In the genomic region with DNA sequence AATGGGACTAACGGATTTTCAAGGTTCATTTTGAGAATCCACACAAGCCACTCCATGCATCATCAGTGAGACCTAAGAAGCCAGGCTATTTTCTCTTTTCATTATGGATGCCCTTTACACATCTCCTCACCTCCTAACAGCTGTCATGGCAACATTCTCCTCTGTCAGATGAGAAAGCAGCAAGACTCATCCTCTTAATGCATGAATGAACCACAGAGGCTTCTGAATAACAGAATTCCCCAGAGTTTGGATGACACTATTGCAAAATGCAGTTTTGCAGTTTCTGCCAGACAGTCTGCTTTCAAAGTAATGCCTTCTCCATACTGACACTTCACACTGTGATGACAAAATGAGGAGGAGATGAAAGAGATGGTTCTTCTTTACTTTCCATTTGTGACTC, we compare ENCODE assay signal across 21 cellular contexts.
DNase-seq lines count a peak whose midpoint lies in the region; ATAC-seq and TF ChIP-seq lines count a peak whose summit lies in the region.
"Had no signal": no experiment of that assay in that cellular context is flagged by ENCODE, and none has a peak within 500 bp of the region (broad histone marks: within the 10 kb centered on the region; RNA-seq: fewer than 3 reads in every experiment).

No MANE protein-coding gene starts in this region.

- peak overlapping the region; percentile 36 for H3K4me3 Mint-ChIP-seq in natural killer cell
- H3K4me3 Mint-ChIP-seq in natural killer cell treated with Interleukin-12 subunit alpha and Interleukin-12 subunit beta and Interleukin-15 and Interleukin-18, amount 100 ng/mL, for 72 hours = no peak overlapping the region
- H3K4me3 Mint-ChIP-seq in glutamatergic neuron (ENCODE audit: unreplicated experiment) = peak overlapping the region; percentile 71
- H3K4me3 Mint-ChIP-seq: nephron progenitor cell; stimulated activated memory B cell treated with anti-CD40 and anti-IgM and Interleukin-4, amounts not matched to agents 10 μg/mL and 1 μg/mL and 100 μg/mL, for 72 hours had no signal

- H3K36me3 Mint-ChIP-seq in natural killer cell (no peaks in the 10 kb centered on the region), glutamatergic neuron (ENCODE audit: unreplicated experiment) (no peaks in the 10 kb centered on the region)
- peaks cover 4% of the 10 kb centered on the region for H3K36me3 Mint-ChIP-seq in natural killer cell treated with Interleukin-12 subunit alpha and Interleukin-12 subunit beta and Interleukin-15 and Interleukin-18, amount 100 ng/mL, for 72 hours
- H3K36me3 Mint-ChIP-seq: stimulated activated memory B cell treated with anti-CD40 and anti-IgM and Interleukin-4, amounts not matched to agents 10 μg/mL and 1 μg/mL and 100 μg/mL, for 72 hours had no signal

- ATAC-seq in natural killer cell = no peak
- ATAC-seq in natural killer cell treated with Interleukin-12 subunit alpha and Interleukin-12 subunit beta and Interleukin-15 and Interleukin-18, amount 100 ng/mL, for 72 hours = no peak
- no peak for ATAC-seq in GM19351 (IDR thresholded peaks at IDR 0.05; ENCODE audit: unreplicated experiment)
- no peak for ATAC-seq in HG02678 (IDR thresholded peaks at IDR 0.05; ENCODE audit: unreplicated experiment)
- ATAC-seq: left lobe of liver; stimulated activated memory B cell treated with anti-CD40 and anti-IgM and Interleukin-4, amounts not matched to agents 10 μg/mL and 1 μg/mL and 100 μg/mL, for 72 hours had no signal

- H3K27ac Mint-ChIP-seq in natural killer cell = peak overlapping the region in 1 of 2 donors; percentile 86
- no peak overlapping the region for H3K27ac Mint-ChIP-seq in natural killer cell treated with Interleukin-12 subunit alpha and Interleukin-12 subunit beta and Interleukin-15 and Interleukin-18, amount 100 ng/mL, for 72 hours
- H3K27ac Mint-ChIP-seq in glutamatergic neuron (ENCODE audit: unreplicated experiment) = peak overlapping the region; percentile 94
- H3K27ac Mint-ChIP-seq: nephron progenitor cell; stimulated activated memory B cell treated with anti-CD40 and anti-IgM and Interleukin-4, amounts not matched to agents 10 μg/mL and 1 μg/mL and 100 μg/mL, for 72 hours had no signal

- TF ChIP-seq CTCF in natural killer cell (IDR thresholded peaks at IDR 0.05) = no peak
- TF ChIP-seq CTCF in glutamatergic neuron (IDR thresholded peaks at IDR 0.05; ENCODE audit: partially characterized antibody, unreplicated experiment) = no peak

- intact Hi-C loops in natural killer cell (cut with micrococcal nuclease) = no loop called here

- DNase-seq in natural killer cell (no peak), NCI-H2171 (lab: John Stamatoyannopoulos, UW) (peak; percentile 6), glutamatergic neuron (no peak), KG1 (lab: John Stamatoyannopoulos, UW) (no peak)
- DNase-seq in natural killer cell treated with Interleukin-12 subunit alpha and Interleukin-12 subunit beta and Interleukin-15 and Interleukin-18, amount 100 ng/mL, for 72 hours (ENCODE audit: low spot score) = no peak
- DNase-seq: activated gamma-delta T cell; AML-193; Calu3; cerebellar nuclear complex; effector memory CD4-positive, alpha-beta T cell; EL; HCEC 1CT; NCI-H1092; NCI-H2081 treated with DMSO at 0.1 percent for 48 hours; NCI-H82; nephron progenitor cell; Right ventricle myocardium superior had no signal

- H3K9me3 Mint-ChIP-seq in natural killer cell (no peaks in the 10 kb centered on the region), glutamatergic neuron (ENCODE audit: unreplicated experiment) (peaks cover 4% of the 10 kb centered on the region)
- no peaks in the 10 kb centered on the region for H3K9me3 Mint-ChIP-seq in natural killer cell treated with Interleukin-12 subunit alpha and Interleukin-12 subunit beta and Interleukin-15 and Interleukin-18, amount 100 ng/mL, for 72 hours
- H3K9me3 Mint-ChIP-seq: nephron progenitor cell had no signal

- H3K4me1 Mint-ChIP-seq in natural killer cell (peaks cover 34 to 35% of the 10 kb centered on the region in 2 donors), glutamatergic neuron (ENCODE audit: low read depth, unreplicated experiment) (peaks cover 29% of the 10 kb centered on the region)
- peaks cover 26 to 29% of the 10 kb centered on the region in 2 donors for H3K4me1 Mint-ChIP-seq in natural killer cell treated with Interleukin-12 subunit alpha and Interleukin-12 subunit beta and Interleukin-15 and Interleukin-18, amount 100 ng/mL, for 72 hours (ENCODE audit: low read depth in 2 of 2)
- H3K4me1 Mint-ChIP-seq: stimulated activated memory B cell treated with anti-CD40 and anti-IgM and Interleukin-4, amounts not matched to agents 10 μg/mL and 1 μg/mL and 100 μg/mL, for 72 hours had no signal

- H3K27me3 Mint-ChIP-seq in natural killer cell (ENCODE audit: low read depth in 2 of 2) (no peaks in the 10 kb centered on the region), glutamatergic neuron (ENCODE audit: unreplicated experiment) (peaks cover 6% of the 10 kb centered on the region)
- H3K27me3 Mint-ChIP-seq in natural killer cell treated with Interleukin-12 subunit alpha and Interleukin-12 subunit beta and Interleukin-15 and Interleukin-18, amount 100 ng/mL, for 72 hours = peaks cover 2 to 18% of the 10 kb centered on the region in 2 donors
